ENCODE assay signal across 15 cellular contexts in genomic region chr2:134083548-134083947, GRCh38.
DNase-seq lines count a peak whose midpoint lies in the region; ATAC-seq and TF ChIP-seq lines count a peak whose summit lies in the region.
"Had no signal": no experiment of that assay in that cellular context is flagged by ENCODE, and none has a peak within 500 bp of the region (broad histone marks: within the 10 kb centered on the region; RNA-seq: fewer than 3 reads in every experiment).

No MANE protein-coding gene starts in this region.

- DNase-seq in ELF-1 (ENCODE audit: low read depth, low spot score) (peak; percentile 47), M059J (ENCODE audit: low read depth) (peak; percentile 52), adrenal gland (peak; percentile 26 to 54 (median 36)), lower lobe of right lung (no peak), hepatocyte (ENCODE audit: low spot score) (no peak)
- DNase-seq in activated T-helper 2 cell treated with anti-CD3 and anti-CD28 coated beads, Interferon-gamma antibody, Interleukin-2, Interleukin-4, amounts not matched to agents 10 μg/mL and 5 μg/mL and 100 μg/mL, durations not matched to agents 14 hours and 24 hours and 36 hours (ENCODE audit: low spot score) = no peak
- DNase-seq: CD8-positive, alpha-beta T cell; COR-L47; DMS153; DMS79 treated with DMSO at 0.1 percent for 48 hours; H9 had no signal

- H3K79me2 ChIP-seq in hepatocyte = no peaks in the 10 kb centered on the region

- H3K27ac ChIP-seq in adrenal gland (no peak overlapping the region), lower lobe of right lung (no peak overlapping the region), hepatocyte (no peak overlapping the region)
- H3K27ac ChIP-seq: A549 had no signal

- H3K27me3 Mint-ChIP-seq in stimulated activated memory B cell treated with anti-CD40 and anti-IgM and Interleukin-4, amounts not matched to agents 10 μg/mL and 1 μg/mL and 100 μg/mL, for 72 hours = no peaks in the 10 kb centered on the region
- H3K27me3 Mint-ChIP-seq in activated T-helper 2 cell treated with anti-CD3 and anti-CD28 coated beads, Interferon-gamma antibody, Interleukin-2, Interleukin-4, amounts not matched to agents 10 μg/mL and 5 μg/mL and 100 μg/mL, durations not matched to agents 14 hours and 24 hours and 36 hours (ENCODE audit: low read depth) = peaks cover 2% of the 10 kb centered on the region

- no peak overlapping the region for H2AFZ ChIP-seq in hepatocyte
- H2AFZ ChIP-seq: GM23338 had no signal

- peaks cover 0 to 4% of the 10 kb centered on the region in 2 donors for H3K4me1 ChIP-seq in adrenal gland (replicated peaks in 1 of 2)
- peaks cover 6% of the 10 kb centered on the region for H3K4me1 ChIP-seq in lower lobe of right lung
- peaks cover 4% of the 10 kb centered on the region for H3K4me1 ChIP-seq in hepatocyte (ENCODE audit: insufficient read depth)
- H3K4me1 ChIP-seq: A549 had no signal

- 38 to 60% (median 51%) methylated on average over 5 of the region's 5 CpGs for WGBS in adrenal gland, 4 donors
- 73% methylated on average over 5 of the region's 5 CpGs for WGBS in hepatocyte (ENCODE audit: low lambda C conversion rate, missing lambda C conversion rate)

- H3K9me3 Mint-ChIP-seq in stimulated activated memory B cell treated with anti-CD40 and anti-IgM and Interleukin-4, amounts not matched to agents 10 μg/mL and 1 μg/mL and 100 μg/mL, for 72 hours = no peaks in the 10 kb centered on the region
- H3K9me3 Mint-ChIP-seq in activated T-helper 2 cell treated with anti-CD3 and anti-CD28 coated beads, Interferon-gamma antibody, Interleukin-2, Interleukin-4, amounts not matched to agents 10 μg/mL and 5 μg/mL and 100 μg/mL, durations not matched to agents 14 hours and 24 hours and 36 hours = no peaks in the 10 kb centered on the region
- H3K9me3 Mint-ChIP-seq: CD8-positive, alpha-beta T cell; GM23338 had no signal

- no peak overlapping the region for H3K4me2 ChIP-seq in hepatocyte
- H3K4me2 ChIP-seq: A549, GM23338 had no signal

- H3K27me3 ChIP-seq in adrenal gland (no peaks in the 10 kb centered on the region), lower lobe of right lung (ENCODE audit: low read depth) (no peaks in the 10 kb centered on the region), hepatocyte (no peaks in the 10 kb centered on the region)

- H3K36me3 ChIP-seq in adrenal gland (replicated peaks in 1 of 2) = no peaks in the 10 kb centered on the region
- H3K36me3 ChIP-seq in lower lobe of right lung = no peaks in the 10 kb centered on the region
- no peaks in the 10 kb centered on the region for H3K36me3 ChIP-seq in hepatocyte (replicated peaks; ENCODE audit: insufficient read depth, low read depth)

- peak overlapping the region; percentile 0 for H3K27ac Mint-ChIP-seq in stimulated activated memory B cell treated with anti-CD40 and anti-IgM and Interleukin-4, amounts not matched to agents 10 μg/mL and 1 μg/mL and 100 μg/mL, for 72 hours
- H3K27ac Mint-ChIP-seq in activated T-helper 2 cell treated with anti-CD3 and anti-CD28 coated beads, Interferon-gamma antibody, Interleukin-2, Interleukin-4, amounts not matched to agents 10 μg/mL and 5 μg/mL and 100 μg/mL, durations not matched to agents 14 hours and 24 hours and 36 hours = no peak overlapping the region
- H3K27ac Mint-ChIP-seq: CD14-positive monocyte; CD8-positive, alpha-beta T cell; GM23338; H9 had no signal

- H3K4me1 Mint-ChIP-seq in stimulated activated memory B cell treated with anti-CD40 and anti-IgM and Interleukin-4, amounts not matched to agents 10 μg/mL and 1 μg/mL and 100 μg/mL, for 72 hours = peaks cover 18% of the 10 kb centered on the region
- no peaks in the 10 kb centered on the region for H3K4me1 Mint-ChIP-seq in activated T-helper 2 cell treated with anti-CD3 and anti-CD28 coated beads, Interferon-gamma antibody, Interleukin-2, Interleukin-4, amounts not matched to agents 10 μg/mL and 5 μg/mL and 100 μg/mL, durations not matched to agents 14 hours and 24 hours and 36 hours (ENCODE audit: low read depth)
- H3K4me1 Mint-ChIP-seq: CD14-positive monocyte had no signal

- H3K9me3 ChIP-seq in adrenal gland (replicated peaks in 1 of 3) (no peaks in the 10 kb centered on the region), lower lobe of right lung (no peaks in the 10 kb centered on the region), hepatocyte (ENCODE audit: low read depth) (no peaks in the 10 kb centered on the region)
- H3K9me3 ChIP-seq: A549 had no signal

- no peaks in the 10 kb centered on the region for H3K9me2 ChIP-seq in hepatocyte (replicated peaks; ENCODE audit: insufficient read depth)

- TF ChIP-seq CTCF in adrenal gland (IDR thresholded peaks at IDR 0.05) = no peak
- no peak for TF ChIP-seq CTCF in lower lobe of right lung (IDR thresholded peaks at IDR 0.05)
- no peak for TF ChIP-seq CTCF in hepatocyte (IDR thresholded peaks at IDR 0.05; ENCODE audit: poor library complexity)

- no peaks in the 10 kb centered on the region for H4K20me1 ChIP-seq in hepatocyte (ENCODE audit: insufficient read depth, poor library complexity, severe bottlenecking)

- intact Hi-C loops in adrenal gland (cut with DNase I) = no loop called here
- intact Hi-C loops in activated T-helper 2 cell treated with anti-CD3 and anti-CD28 coated beads, Interferon-gamma antibody, Interleukin-2, Interleukin-4, amounts not matched to agents 10 μg/mL and 5 μg/mL and 100 μg/mL, durations not matched to agents 14 hours and 24 hours and 36 hours (cut with micrococcal nuclease) = no loop called here
- intact Hi-C loops in lower lobe of right lung (cut with DNase I) = no loop called here

- H3K4me3 ChIP-seq in adrenal gland (no peak overlapping the region), lower lobe of right lung (no peak overlapping the region), hepatocyte (no peak overlapping the region)
- H3K4me3 ChIP-seq: A549, GM23338 had no signal

- ATAC-seq in stimulated activated memory B cell treated with anti-CD40 and anti-IgM and Interleukin-4, amounts not matched to agents 10 μg/mL and 1 μg/mL and 100 μg/mL, for 72 hours = no peak
- no peak for ATAC-seq in lower lobe of right lung
- ATAC-seq: A549; CD8-positive, alpha-beta T cell; GM23338 had no signal

- no peak for TF ChIP-seq POLR2A in adrenal gland (IDR thresholded peaks at IDR 0.05)

- H3K36me3 Mint-ChIP-seq in stimulated activated memory B cell treated with anti-CD40 and anti-IgM and Interleukin-4, amounts not matched to agents 10 μg/mL and 1 μg/mL and 100 μg/mL, for 72 hours = no peaks in the 10 kb centered on the region
- H3K36me3 Mint-ChIP-seq in activated T-helper 2 cell treated with anti-CD3 and anti-CD28 coated beads, Interferon-gamma antibody, Interleukin-2, Interleukin-4, amounts not matched to agents 10 μg/mL and 5 μg/mL and 100 μg/mL, durations not matched to agents 14 hours and 24 hours and 36 hours (ENCODE audit: low read depth) = no peaks in the 10 kb centered on the region
- H3K36me3 Mint-ChIP-seq: CD14-positive monocyte; CD8-positive, alpha-beta T cell had no signal

- no peak overlapping the region for H3K4me3 Mint-ChIP-seq in stimulated activated memory B cell treated with anti-CD40 and anti-IgM and Interleukin-4, amounts not matched to agents 10 μg/mL and 1 μg/mL and 100 μg/mL, for 72 hours
- no peak overlapping the region for H3K4me3 Mint-ChIP-seq in activated T-helper 2 cell treated with anti-CD3 and anti-CD28 coated beads, Interferon-gamma antibody, Interleukin-2, Interleukin-4, amounts not matched to agents 10 μg/mL and 5 μg/mL and 100 μg/mL, durations not matched to agents 14 hours and 24 hours and 36 hours (ENCODE audit: low read depth)
- H3K4me3 Mint-ChIP-seq: CD14-positive monocyte; CD8-positive, alpha-beta T cell; GM23338; H9 had no signal

Comparison
In these comparisons a context has a peak if more than half of its experiments do, and no peak if none do; other contexts are left out.
1. DNase-seq: peak in ELF-1 (single experiment), M059J (single experiment) and adrenal gland (7 of 7); none in activated T-helper 2 cell treated with anti-CD3 and anti-CD28 coated beads, Interferon-gamma antibody, Interleukin-2, Interleukin-4, amounts not matched to agents 10 μg/mL and 5 μg/mL and 100 μg/mL, durations not matched to agents 14 hours and 24 hours and 36 hours (single experiment), lower lobe of right lung (single experiment) and hepatocyte (single experiment).